ENCODE assay signal across 1 cellular context in the genomic region with DNA sequence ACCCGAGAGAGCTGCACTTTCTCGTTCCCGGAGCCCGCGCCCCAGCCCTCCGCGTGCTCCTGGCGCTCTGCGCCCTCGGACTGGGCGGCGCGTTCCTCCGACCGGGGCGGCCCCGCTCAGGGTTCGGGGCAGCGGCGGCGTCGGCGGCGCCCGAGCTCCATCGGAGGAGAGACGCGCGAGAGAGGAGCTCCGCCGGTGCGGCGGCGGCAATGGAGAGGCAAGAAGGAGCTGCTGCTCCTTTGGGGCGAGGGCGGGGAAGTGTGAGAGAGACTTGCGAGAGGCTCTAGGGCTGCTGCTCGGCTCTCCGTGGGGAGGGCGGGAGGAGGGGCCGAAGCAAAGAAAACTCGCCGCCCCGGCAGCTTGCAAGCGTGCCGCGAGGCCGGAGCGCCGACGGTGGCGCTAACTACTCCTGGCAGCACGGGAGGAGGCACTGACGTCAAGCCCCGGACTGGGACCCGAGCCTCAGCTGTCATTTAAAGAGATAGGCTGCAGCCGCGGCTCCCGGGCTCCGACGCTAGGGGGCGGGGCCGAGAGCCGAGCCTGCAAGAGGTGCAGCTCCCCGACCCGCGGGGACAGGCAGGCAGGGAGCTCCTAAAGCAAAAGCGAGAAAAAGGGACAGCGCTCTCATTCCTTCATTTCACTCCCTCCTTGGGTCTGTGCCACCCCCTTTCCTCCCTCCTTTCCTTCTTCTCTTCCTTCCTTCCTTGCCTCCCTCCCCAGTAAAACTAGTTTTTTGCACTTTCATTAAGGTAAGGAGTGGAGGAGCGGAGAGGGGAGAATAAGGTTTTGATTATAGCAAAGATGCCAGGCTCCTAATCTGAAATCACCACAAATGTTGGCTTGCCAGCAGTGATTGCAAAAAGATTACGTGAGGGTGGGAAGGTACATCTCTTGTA.
TF ChIP-seq lines count a peak whose summit lies in the region.

TSS of gene KCTD8 (minus strand) at position 262 of the 896 bp plus-strand sequence.

TF ChIP-seq in endothelial cell of umbilical vein, 7 proteins besides CTCF, POLR2A, EP300 and RAD21 (continued from another document):
- no peak for TF ChIP-seq MAX (IDR thresholded peaks at IDR 0.05; ENCODE audit: insufficient read depth, insufficient read length)
- no peak for TF ChIP-seq JUN (IDR thresholded peaks at IDR 0.05; ENCODE audit: borderline replicate concordance, insufficient read depth, insufficient read length, low read depth)
- TF ChIP-seq POLR2AphosphoS5 (IDR thresholded peaks at IDR 0.05; ENCODE audit: insufficient read depth, low read depth, low read length), result no peak
TF ChIP-seq in endothelial cell of umbilical vein: peak in this region for 1.
